In the genomic region with DNA sequence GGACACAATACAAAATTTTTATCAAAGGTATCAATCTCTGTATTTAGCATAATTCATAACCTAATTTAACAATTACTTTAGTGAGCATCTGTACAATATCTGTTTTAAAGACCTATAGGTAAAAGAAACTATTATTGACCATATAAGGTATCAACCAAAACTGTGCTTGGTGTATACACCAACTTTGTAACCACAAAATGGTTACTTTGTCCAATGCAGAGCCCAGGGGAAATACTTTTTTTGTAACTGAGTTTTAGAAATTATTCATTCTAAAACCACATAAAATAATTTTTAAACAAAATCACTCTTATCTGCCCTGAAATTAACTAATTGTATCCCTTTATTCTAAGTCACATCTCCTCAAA, we compare ENCODE assay signal across 10 cellular contexts. TPM values are rescaled to one million over a fixed set of nuclear protein-coding genes. Genes with fewer than 3 reads are reported as not detected.
DNase-seq lines count a peak whose midpoint lies in the region; ATAC-seq and TF ChIP-seq lines count a peak whose summit lies in the region.
"Had no signal": no experiment of that assay in that cellular context is flagged by ENCODE, and none has a peak within 500 bp of the region (broad histone marks: within the 10 kb centered on the region; RNA-seq: fewer than 3 reads in every experiment).

No MANE protein-coding gene starts in this region.

- no peaks in the 10 kb centered on the region for H3K27me3 ChIP-seq in muscle layer of colon (ENCODE audit: control insufficient read depth in 1 of 2, insufficient read depth in 2 of 2, low read length in 2 of 2)

- H3K27ac ChIP-seq in muscle layer of colon (ENCODE audit: low read depth, low read length) = no peak overlapping the region

- intact Hi-C loops in activated CD8-positive, alpha-beta T cell treated with anti-CD3 and anti-CD28 coated beads for 36 hours (cut with micrococcal nuclease) = loop anchor here (10.0 kb wide), 1 partner anchor 375 kb away; no protein-coding TSS in a partner anchor

- no peak overlapping the region for H3K4me3 ChIP-seq in muscle layer of colon (ENCODE audit: low read depth in 1 of 2, low read length in 2 of 2)

- POLR2A ChIA-PET in activated CD8-positive, alpha-beta T cell treated with anti-CD3 and anti-CD28 coated beads for 36 hours (lab: Charles Lee) = no interaction called here

- H3K9ac ChIP-seq in muscle layer of colon (ENCODE audit: low read length) = peak overlapping the region; percentile 0

- no peaks in the 10 kb centered on the region for H3K9me3 Mint-ChIP-seq in activated CD8-positive, alpha-beta T cell treated with anti-CD3 and anti-CD28 coated beads for 36 hours

- no peak overlapping the region for H3K27ac Mint-ChIP-seq in activated CD8-positive, alpha-beta T cell treated with anti-CD3 and anti-CD28 coated beads for 36 hours

- ATAC-seq in GM18502 (IDR thresholded peaks at IDR 0.05; ENCODE audit: poor library complexity, unreplicated experiment) = peak; percentile 38
- ATAC-seq in GM21576 (IDR thresholded peaks at IDR 0.05; ENCODE audit: unreplicated experiment) = peak; percentile 28
- peak; percentile 33 for ATAC-seq in HG03457 (IDR thresholded peaks at IDR 0.05; ENCODE audit: unreplicated experiment)
- no peak for ATAC-seq in activated CD8-positive, alpha-beta T cell treated with anti-CD3 and anti-CD28 coated beads for 36 hours
- no peak for ATAC-seq in HG03280 (IDR thresholded peaks at IDR 0.05; ENCODE audit: unreplicated experiment)
- ATAC-seq: HepG2 had no signal

- H3K36me3 Mint-ChIP-seq in activated CD8-positive, alpha-beta T cell treated with anti-CD3 and anti-CD28 coated beads for 36 hours (ENCODE audit: low read depth) = no peaks in the 10 kb centered on the region
- H3K36me3 Mint-ChIP-seq: CD4-positive, CD25-positive, alpha-beta regulatory T cell had no signal

- peaks cover 11% of the 10 kb centered on the region for H3K4me1 ChIP-seq in muscle layer of colon (ENCODE audit: insufficient read depth, low read length)

- no peaks in the 10 kb centered on the region for H3K9me3 ChIP-seq in muscle layer of colon (ENCODE audit: low read length)

- TF ChIP-seq CTCF in activated CD8-positive, alpha-beta T cell treated with anti-CD3 and anti-CD28 coated beads for 36 hours (IDR thresholded peaks at IDR 0.05) = no peak

- no peaks in the 10 kb centered on the region for H3K36me3 ChIP-seq in muscle layer of colon (ENCODE audit: insufficient read depth, low read length)

- no peak overlapping the region for H3K4me3 Mint-ChIP-seq in activated CD8-positive, alpha-beta T cell treated with anti-CD3 and anti-CD28 coated beads for 36 hours

- CTCF ChIA-PET in activated CD8-positive, alpha-beta T cell treated with anti-CD3 and anti-CD28 coated beads for 36 hours (lab: Charles Lee) = no interaction called here

- peaks cover 53% of the 10 kb centered on the region for H3K27me3 Mint-ChIP-seq in activated CD8-positive, alpha-beta T cell treated with anti-CD3 and anti-CD28 coated beads for 36 hours

- H3K4me1 Mint-ChIP-seq in activated CD8-positive, alpha-beta T cell treated with anti-CD3 and anti-CD28 coated beads for 36 hours (ENCODE audit: low read depth) = peaks cover 25% of the 10 kb centered on the region

- DNase-seq in kidney tubule cell (ENCODE audit: low spot score) = no peak
- DNase-seq in activated CD8-positive, alpha-beta T cell treated with anti-CD3 and anti-CD28 coated beads for 36 hours = no peak
- no peak for DNase-seq in NCI-H2107 (lab: John Stamatoyannopoulos, UW)
- DNase-seq: CD4-positive, CD25-positive, alpha-beta regulatory T cell had no signal

RNA-seq across cellular contexts. Expression of a gene that starts 5.0 kb away (rescaled TPM):
- total RNA-seq in activated CD8-positive, alpha-beta T cell treated with anti-CD3 and anti-CD28 coated beads for 36 hours = not detected
- total RNA-seq: CD4-positive, CD25-positive, alpha-beta regulatory T cell; HepG2 had no signal

Comparison
In these comparisons a context has a peak if more than half of its experiments do, and no peak if none do; other contexts are left out.
1. ATAC-seq: peak in GM18502 (single experiment), GM21576 (single experiment) and HG03457 (single experiment); none in activated CD8-positive, alpha-beta T cell treated with anti-CD3 and anti-CD28 coated beads for 36 hours (single experiment) and HG03280 (single experiment).